26 cellular contexts compared by ENCODE assay signal in genomic region chr16:68596266-68596665, GRCh38. TPM values are rescaled to one million over a fixed set of nuclear protein-coding genes. Genes with fewer than 3 reads are reported as not detected.
"Had no signal": no experiment of that assay in that cellular context is flagged by ENCODE, and none has a peak within 500 bp of the region (broad histone marks: within the 10 kb centered on the region; RNA-seq: fewer than 3 reads in every experiment).

No MANE protein-coding gene starts in this region.

- H3K4me1 ChIP-seq: left lung, lower lobe of right lung, pancreas, prostate gland, spleen, tibial nerve, upper lobe of right lung had no signal

- H3K36me3 ChIP-seq: left lung, lower lobe of right lung, pancreas, prostate gland, spleen, upper lobe of right lung had no signal

- FAIRE-seq: islet of Langerhans, kidney, pancreas, small intestine, urothelium cell line had no signal

- H3K4me3 ChIP-seq: left lung, lower lobe of right lung, pancreas, prostate gland, spleen, tibial nerve, upper lobe of right lung had no signal

- DNase-seq: hippocampal formation; kidney; left colon; left lung; lower lobe of right lung; mammary epithelial cell; mesendoderm; naive B cell; nucleus accumbens; pancreas; posterior cingulate gyrus; retina; right cardiac atrium; small intestine; spleen; stimulated activated CD4-positive, alpha-beta T cell treated with anti-CD3 and anti-CD28 coated beads, Interleukin-4, amount 100 ng/mL, for 24 hours; stimulated activated naive CD4-positive, alpha-beta T cell; upper lobe of right lung had no signal

- H3K27me3 ChIP-seq: left lung, pancreas, spleen, tibial nerve, upper lobe of right lung had no signal

- H3K27ac ChIP-seq: left lung, lower lobe of right lung, pancreas, prostate gland, spleen, tibial nerve, upper lobe of right lung had no signal

- ATAC-seq: left colon; left lung; lower lobe of right lung; natural killer cell treated with Interleukin-12 subunit alpha and Interleukin-12 subunit beta and Interleukin-15 and Interleukin-18, amount 100 ng/mL, for 72 hours; pancreas; right cardiac atrium; sciatic nerve; stimulated activated effector memory CD8-positive, alpha-beta T cell treated with anti-CD3 and anti-CD28 coated beads, Interleukin-12 subunit alpha, Interleukin-12 subunit beta, amount 100 ng/mL, for 72 hours; upper lobe of right lung had no signal

- H3K9me3 ChIP-seq: left lung, lower lobe of right lung, pancreas, prostate gland, upper lobe of right lung had no signal

RNA-seq across cellular contexts. Expression of gene CDH3, which starts 48.8 kb away (rescaled TPM):
- polyA plus RNA-seq: liver had no signal
